Comparison of ENCODE assay signal across 11 cellular contexts in genomic region chr10:79079490-79080355, GRCh38. TPM values are rescaled to one million over a fixed set of nuclear protein-coding genes. Genes with fewer than 3 reads are reported as not detected.
DNase-seq lines count a peak whose midpoint lies in the region; ATAC-seq, FAIRE-seq and TF ChIP-seq lines count a peak whose summit lies in the region.
"Had no signal": no experiment of that assay in that cellular context is flagged by ENCODE, and none has a peak within 500 bp of the region (broad histone marks: within the 10 kb centered on the region; RNA-seq: fewer than 3 reads in every experiment).

No MANE protein-coding gene starts in this region.

- no peak overlapping the region for H3K4me3 Mint-ChIP-seq in T-helper 2 cell treated with Interferon-gamma antibody and Interleukin-4, amounts not matched to agents 5 μg/mL and 100 μg/mL, for 36 hours
- H3K4me3 Mint-ChIP-seq in natural killer cell, result no peak overlapping the region

- no peak overlapping the region for H3K4me3 ChIP-seq in choroid plexus epithelial cell (ENCODE audit: low read depth, low read length)

- peak; percentile 7 for DNase-seq in NCI-H2227 (lab: John Stamatoyannopoulos, UW; ENCODE audit: unreplicated experiment)
- DNase-seq in NCI-H2227 treated with DMSO at 0.1 percent for 48 hours (lab: John Stamatoyannopoulos, UW), result no peak
- peak; percentile 43 for DNase-seq in choroid plexus epithelial cell (ENCODE audit: low read depth)
- DNase-seq in lung microvascular endothelial cell (ENCODE audit: low read depth in 2 of 2), result peak; percentile 40 to 57
- DNase-seq in urothelium cell line (ENCODE audit: low spot score), result peak; percentile 54
- no peak for DNase-seq in T-helper 2 cell treated with Interferon-gamma antibody and Interleukin-4, amounts not matched to agents 5 μg/mL and 100 μg/mL, for 36 hours (ENCODE audit: low spot score)
- no peak for DNase-seq in natural killer cell
- DNase-seq: activated T-cell treated with anti-CD3 and anti-CD28 coated beads for 4 hours, naive B cell had no signal

- no peak for FAIRE-seq in urothelium cell line (lab: Jason Lieb, UNC)
- FAIRE-seq: A204.1 had no signal

- no peak overlapping the region for H3K27ac Mint-ChIP-seq in T-helper 2 cell treated with Interferon-gamma antibody and Interleukin-4, amounts not matched to agents 5 μg/mL and 100 μg/mL, for 36 hours
- H3K27ac Mint-ChIP-seq in natural killer cell, result no peak overlapping the region

- H3K4me1 Mint-ChIP-seq in T-helper 2 cell treated with Interferon-gamma antibody and Interleukin-4, amounts not matched to agents 5 μg/mL and 100 μg/mL, for 36 hours (ENCODE audit: low read depth), result peaks cover 17% of the 10 kb centered on the region
- peaks cover 45 to 71% of the 10 kb centered on the region in 2 donors for H3K4me1 Mint-ChIP-seq in natural killer cell

- no peaks in the 10 kb centered on the region for H3K36me3 Mint-ChIP-seq in T-helper 2 cell treated with Interferon-gamma antibody and Interleukin-4, amounts not matched to agents 5 μg/mL and 100 μg/mL, for 36 hours (ENCODE audit: low read depth)
- no peaks in the 10 kb centered on the region for H3K36me3 Mint-ChIP-seq in natural killer cell

- TF ChIP-seq CTCF in choroid plexus epithelial cell (conservative IDR thresholded peaks at IDR 0.05; ENCODE audit: low read depth, low read length) (no peak), natural killer cell (IDR thresholded peaks at IDR 0.05) (no peak)

- intact Hi-C loops in natural killer cell (cut with micrococcal nuclease), result no loop called here

- no peaks in the 10 kb centered on the region for H3K9me3 Mint-ChIP-seq in T-helper 2 cell treated with Interferon-gamma antibody and Interleukin-4, amounts not matched to agents 5 μg/mL and 100 μg/mL, for 36 hours
- no peaks in the 10 kb centered on the region for H3K9me3 Mint-ChIP-seq in natural killer cell

- ATAC-seq in HG02870 (IDR thresholded peaks at IDR 0.05; ENCODE audit: unreplicated experiment), result no peak
- ATAC-seq in natural killer cell, result no peak

- H3K27me3 Mint-ChIP-seq in T-helper 2 cell treated with Interferon-gamma antibody and Interleukin-4, amounts not matched to agents 5 μg/mL and 100 μg/mL, for 36 hours (ENCODE audit: low read depth), result peaks cover 2% of the 10 kb centered on the region
- H3K27me3 Mint-ChIP-seq in natural killer cell (ENCODE audit: low read depth in 2 of 2), result no peaks in the 10 kb centered on the region

RNA-seq across cellular contexts. Expression of gene ZMIZ1, which starts 11.0 kb away (rescaled TPM):
- total RNA-seq in lung microvascular endothelial cell (9.4 and 14.7 TPM in 2 replicates), natural killer cell (10 to 100 TPM; 36.5 to 51.5 (median 37.9) TPM)

Comparison
In these comparisons a context has a peak if more than half of its experiments do, and no peak if none do; other contexts are left out.
1. DNase-seq: peak in NCI-H2227 (single experiment), choroid plexus epithelial cell (single experiment), lung microvascular endothelial cell (2 of 2) and urothelium cell line (single experiment); none in NCI-H2227 treated with DMSO at 0.1 percent for 48 hours (single experiment), T-helper 2 cell treated with Interferon-gamma antibody and Interleukin-4, amounts not matched to agents 5 μg/mL and 100 μg/mL, for 36 hours (single experiment) and natural killer cell (single experiment).